In the genomic region with DNA sequence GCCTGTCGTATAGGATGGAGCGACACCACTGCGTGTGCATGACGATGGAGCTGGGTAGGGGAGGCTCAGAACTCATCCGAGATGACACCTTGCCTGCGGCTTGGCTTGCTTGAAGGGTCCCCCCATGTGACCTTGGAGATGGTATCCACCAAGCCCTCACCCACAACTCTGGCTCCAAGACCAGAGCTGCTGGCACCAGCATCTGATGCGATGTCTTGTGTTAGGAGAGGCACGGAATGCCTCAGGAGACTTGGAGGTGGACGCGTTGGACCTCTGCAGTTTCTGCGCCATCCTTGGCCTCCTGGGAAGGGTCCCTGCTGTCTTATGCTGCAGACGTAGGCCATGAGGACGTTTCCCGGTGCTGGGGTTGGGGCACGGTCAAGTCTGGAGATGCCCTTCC, we compare ENCODE assay signal across 16 cellular contexts. TPM values are rescaled to one million over a fixed set of nuclear protein-coding genes. Genes with fewer than 3 reads are reported as not detected.
DNase-seq lines count a peak whose midpoint lies in the region; ATAC-seq and TF ChIP-seq lines count a peak whose summit lies in the region.
"Had no signal": no experiment of that assay in that cellular context is flagged by ENCODE, and none has a peak within 500 bp of the region (broad histone marks: within the 10 kb centered on the region; RNA-seq: fewer than 3 reads in every experiment).

No MANE protein-coding gene starts in this region.

- H3K36me3 Mint-ChIP-seq in MCF 10A (ENCODE audit: insufficient read depth, unreplicated experiment) = peaks cover 42% of the 10 kb centered on the region
- H3K36me3 Mint-ChIP-seq in activated T-helper 17 cell treated with anti-CD3 and anti-CD28 coated beads, Interleukin-2, amount 50 U/mL, for 72 hours (ENCODE audit: low read depth) = peaks cover 75% of the 10 kb centered on the region
- peaks cover 43% of the 10 kb centered on the region for H3K36me3 Mint-ChIP-seq in GM23338 (ENCODE audit: low read depth)
- H3K36me3 Mint-ChIP-seq in T-helper 2 cell treated with Interferon-gamma antibody and Interleukin-4, amounts not matched to agents 5 μg/mL and 100 μg/mL, for 36 hours (ENCODE audit: low read depth) = peaks cover 37% of the 10 kb centered on the region

- CTCF ChIA-PET in MCF 10A (lab: Yijun Ruan, JAX) (interaction anchor here (0.8 kb wide), 1 partner anchor 21 kb away, joined by 5 read pairs; no protein-coding TSS in a partner anchor), mammary epithelial cell (lab: Charles Lee; ENCODE audit: low non-redundant PET) (no interaction called here), PC-9 (lab: Charles Lee) (no interaction called here)

- no peak for ATAC-seq in activated T-helper 17 cell treated with anti-CD3 and anti-CD28 coated beads, Interleukin-2, amount 50 U/mL, for 72 hours (replicated peaks)
- no peak for ATAC-seq in GM23338
- ATAC-seq: CD8-positive, alpha-beta T cell; HCT116 had no signal

- no peaks in the 10 kb centered on the region for H4K20me1 ChIP-seq in mammary epithelial cell (ENCODE audit: insufficient read depth, low read length)
- H4K20me1 ChIP-seq in osteoblast (ENCODE audit: insufficient read depth, low read length) = peaks cover 57% of the 10 kb centered on the region
- H4K20me1 ChIP-seq in GM23338 (replicated peaks; ENCODE audit: insufficient read depth) = peaks cover 30% of the 10 kb centered on the region
- peaks cover 17% of the 10 kb centered on the region for H4K20me1 ChIP-seq in PC-9 (ENCODE audit: insufficient read depth)

- H3K4me1 Mint-ChIP-seq in MCF 10A (ENCODE audit: insufficient read depth, unreplicated experiment) = peaks cover 9% of the 10 kb centered on the region
- peaks cover 35% of the 10 kb centered on the region for H3K4me1 Mint-ChIP-seq in activated T-helper 17 cell treated with anti-CD3 and anti-CD28 coated beads, Interleukin-2, amount 50 U/mL, for 72 hours
- H3K4me1 Mint-ChIP-seq in GM23338 = peaks cover 8% of the 10 kb centered on the region
- H3K4me1 Mint-ChIP-seq in T-helper 2 cell treated with Interferon-gamma antibody and Interleukin-4, amounts not matched to agents 5 μg/mL and 100 μg/mL, for 36 hours (ENCODE audit: low read depth) = peaks cover 33% of the 10 kb centered on the region

- no peak overlapping the region for H3K4me2 ChIP-seq in mammary epithelial cell (ENCODE audit: insufficient read depth, low read depth, low read length)
- H3K4me2 ChIP-seq in osteoblast (ENCODE audit: insufficient read depth, low read length) = no peak overlapping the region
- no peak overlapping the region for H3K4me2 ChIP-seq in GM23338
- H3K4me2 ChIP-seq in PC-9 = no peak overlapping the region
- H3K4me2 ChIP-seq: BLaER1 treated with 17β-estradiol and CSF1 and Interleukin-3, amounts not matched to agents 10 nM and 100 nM had no signal

- H3K9me3 Mint-ChIP-seq in MCF 10A (ENCODE audit: unreplicated experiment) = no peaks in the 10 kb centered on the region
- H3K9me3 Mint-ChIP-seq in activated T-helper 17 cell treated with anti-CD3 and anti-CD28 coated beads, Interleukin-2, amount 50 U/mL, for 72 hours = no peaks in the 10 kb centered on the region
- H3K9me3 Mint-ChIP-seq in GM23338 = no peaks in the 10 kb centered on the region
- no peaks in the 10 kb centered on the region for H3K9me3 Mint-ChIP-seq in T-helper 2 cell treated with Interferon-gamma antibody and Interleukin-4, amounts not matched to agents 5 μg/mL and 100 μg/mL, for 36 hours
- H3K9me3 Mint-ChIP-seq: CD8-positive, alpha-beta T cell had no signal

- H3K27ac ChIP-seq in mammary epithelial cell (ENCODE audit: insufficient read depth, low read depth, low read length) (no peak overlapping the region), osteoblast (ENCODE audit: low read depth, low read length) (no peak overlapping the region), GM23338 (ENCODE audit: low read depth) (no peak overlapping the region), PC-9 (no peak overlapping the region)
- H3K27ac ChIP-seq: BLaER1 treated with 17β-estradiol and CSF1 and Interleukin-3, amounts not matched to agents 10 nM and 100 nM had no signal

- no peak overlapping the region for H2AFZ ChIP-seq in mammary epithelial cell (ENCODE audit: low read depth, low read length)
- no peak overlapping the region for H2AFZ ChIP-seq in osteoblast (ENCODE audit: low read length)
- H2AFZ ChIP-seq in GM23338 = no peak overlapping the region
- no peak overlapping the region for H2AFZ ChIP-seq in PC-9

- POLR2A ChIA-PET in MCF 10A (lab: Yijun Ruan, JAX) (no interaction called here), PC-9 (lab: Charles Lee; ENCODE audit: unreplicated experiment) (no interaction called here)

- H3F3A ChIP-seq in GM23338 (replicated peaks; ENCODE audit: low read depth) = 0 out of 2 replicates have a peak, but pooled peaks cover 2% of the 10 kb centered on the region
- H3F3A ChIP-seq in PC-9 (ENCODE audit: insufficient read depth, low read depth) = peaks cover 9% of the 10 kb centered on the region

- H3K4me3 ChIP-seq in mammary epithelial cell (replicated peaks in 1 of 3; ENCODE audit: insufficient read depth in 1 of 3, low read depth in 2 of 3, low read length in 3 of 3) = no peak overlapping the region
- H3K4me3 ChIP-seq in osteoblast (ENCODE audit: insufficient read depth, low read length) = no peak overlapping the region
- H3K4me3 ChIP-seq in GM23338 = no peak overlapping the region
- H3K4me3 ChIP-seq in PC-9 = no peak overlapping the region
- H3K4me3 ChIP-seq: BLaER1 treated with 17β-estradiol and CSF1 and Interleukin-3, amounts not matched to agents 10 nM and 100 nM had no signal

- peaks cover 9% of the 10 kb centered on the region for H3K36me3 ChIP-seq in mammary epithelial cell (ENCODE audit: insufficient read depth, low read length)
- H3K36me3 ChIP-seq in osteoblast (ENCODE audit: insufficient read depth, low read length) = peaks cover 55% of the 10 kb centered on the region
- 0 out of 2 replicates have a peak, but pooled peaks cover 7% of the 10 kb centered on the region for H3K36me3 ChIP-seq in GM23338 (ENCODE audit: insufficient read depth)
- H3K36me3 ChIP-seq in PC-9 (ENCODE audit: low read depth) = peaks cover 16% of the 10 kb centered on the region; the same call in 1 of the 2 replicates

- in situ Hi-C loops in mammary epithelial cell (cut with MboI; ENCODE audit: low sequenced_read_pairs in 2 of 2) = loop anchor here in 1 of 2 donors (10.0 kb wide), 1 partner anchor 85 kb away; a partner anchor contains a TSS

- WGBS in mammary epithelial cell (ENCODE audit: low coverage, missing lambda C conversion rate) = 83% methylated on average over 8 of the region's 15 CpGs

- H3K27me3 Mint-ChIP-seq in MCF 10A (ENCODE audit: insufficient read depth, unreplicated experiment) = no peaks in the 10 kb centered on the region
- no peaks in the 10 kb centered on the region for H3K27me3 Mint-ChIP-seq in activated T-helper 17 cell treated with anti-CD3 and anti-CD28 coated beads, Interleukin-2, amount 50 U/mL, for 72 hours
- H3K27me3 Mint-ChIP-seq in GM23338 (ENCODE audit: insufficient read depth, low read depth, poor library complexity) = peaks cover 8% of the 10 kb centered on the region
- H3K27me3 Mint-ChIP-seq in T-helper 2 cell treated with Interferon-gamma antibody and Interleukin-4, amounts not matched to agents 5 μg/mL and 100 μg/mL, for 36 hours (ENCODE audit: low read depth) = no peaks in the 10 kb centered on the region

- BruUV-seq in MCF 10A (replicated peaks; lab: Mats Ljungman, UMichigan) (no TSS peak), mammary epithelial cell (replicated peaks; lab: Mats Ljungman, UMichigan) (no TSS peak), PC-9 (replicated peaks; lab: Mats Ljungman, UMichigan) (no TSS peak)

- H3K27me3 ChIP-seq in mammary epithelial cell (ENCODE audit: insufficient read depth, low read length) = no peaks in the 10 kb centered on the region
- H3K27me3 ChIP-seq in osteoblast (ENCODE audit: insufficient read depth, low read length) = no peaks in the 10 kb centered on the region
- H3K27me3 ChIP-seq in GM23338 (ENCODE audit: insufficient read depth) = no peaks in the 10 kb centered on the region
- H3K27me3 ChIP-seq in PC-9 (ENCODE audit: insufficient read depth, low read depth) = no peaks in the 10 kb centered on the region

- H3K27ac Mint-ChIP-seq in MCF 10A (ENCODE audit: low read depth, unreplicated experiment) = peak overlapping the region; percentile 35
- H3K27ac Mint-ChIP-seq in activated T-helper 17 cell treated with anti-CD3 and anti-CD28 coated beads, Interleukin-2, amount 50 U/mL, for 72 hours = peak overlapping the region; percentile 77
- no peak overlapping the region for H3K27ac Mint-ChIP-seq in GM23338
- H3K27ac Mint-ChIP-seq in T-helper 2 cell treated with Interferon-gamma antibody and Interleukin-4, amounts not matched to agents 5 μg/mL and 100 μg/mL, for 36 hours = no peak overlapping the region
- H3K27ac Mint-ChIP-seq: CD8-positive, alpha-beta T cell had no signal

- H3K4me1 ChIP-seq in mammary epithelial cell (ENCODE audit: insufficient read depth, low read length) (peaks cover 10% of the 10 kb centered on the region), osteoblast (ENCODE audit: insufficient read depth, low read length) (peaks cover 13% of the 10 kb centered on the region), GM23338 (ENCODE audit: insufficient read depth) (peaks cover 10% of the 10 kb centered on the region), PC-9 (replicated peaks; ENCODE audit: insufficient read depth) (peaks cover 9% of the 10 kb centered on the region; the same call in 1 of the 2 replicates)

- no peaks in the 10 kb centered on the region for H3K9me3 ChIP-seq in mammary epithelial cell (replicated peaks; ENCODE audit: insufficient read depth, low read length)
- H3K9me3 ChIP-seq in osteoblast (ENCODE audit: low read depth, low read length) = no peaks in the 10 kb centered on the region
- H3K9me3 ChIP-seq in PC-9 (ENCODE audit: insufficient read depth, low read depth) = no peaks in the 10 kb centered on the region
- H3K9me3 ChIP-seq: BLaER1 treated with 17β-estradiol and CSF1 and Interleukin-3, amounts not matched to agents 10 nM and 100 nM had no signal

- H3K4me3 Mint-ChIP-seq in MCF 10A (ENCODE audit: unreplicated experiment) (no peak overlapping the region), GM23338 (no peak overlapping the region)
- peak overlapping the region; percentile 11 for H3K4me3 Mint-ChIP-seq in activated T-helper 17 cell treated with anti-CD3 and anti-CD28 coated beads, Interleukin-2, amount 50 U/mL, for 72 hours
- H3K4me3 Mint-ChIP-seq in T-helper 2 cell treated with Interferon-gamma antibody and Interleukin-4, amounts not matched to agents 5 μg/mL and 100 μg/mL, for 36 hours = no peak overlapping the region
- H3K4me3 Mint-ChIP-seq: B cell; CD8-positive, alpha-beta T cell had no signal

- DNase-seq in MCF 10A (ENCODE audit: unreplicated experiment) (no peak), mammary epithelial cell (no peak), osteoblast (ENCODE audit: insufficient read length, low spot score, missing footprints) (peak; percentile 59), GM23338 (ENCODE audit: low spot score) (no peak), PC-9 (no peak)
- DNase-seq in T-helper 2 cell treated with Interferon-gamma antibody and Interleukin-4, amounts not matched to agents 5 μg/mL and 100 μg/mL, for 36 hours (ENCODE audit: low spot score) = no peak
- DNase-seq: CD8-positive, alpha-beta T cell; DMS 273 treated with DMSO at 0.1 percent for 48 hours; DMS53; GOT3; H7; IMR-90 had no signal

- no peaks in the 10 kb centered on the region for H3K9me2 ChIP-seq in GM23338 (ENCODE audit: insufficient read depth)
- H3K9me2 ChIP-seq in PC-9 (ENCODE audit: insufficient read depth) = no peaks in the 10 kb centered on the region

- H3K9ac ChIP-seq in mammary epithelial cell (ENCODE audit: insufficient read depth, low read length) = no peak overlapping the region
- H3K9ac ChIP-seq: BLaER1 treated with 17β-estradiol and CSF1 and Interleukin-3, amounts not matched to agents 10 nM and 100 nM had no signal

- H3K79me2 ChIP-seq in mammary epithelial cell (ENCODE audit: insufficient read depth, low read length) (peaks cover 96% of the 10 kb centered on the region), osteoblast (ENCODE audit: insufficient read depth, low read length) (peaks cover 99% of the 10 kb centered on the region), GM23338 (replicated peaks; ENCODE audit: insufficient read depth) (peaks cover 97% of the 10 kb centered on the region), PC-9 (ENCODE audit: low read depth) (peaks cover 41% of the 10 kb centered on the region)

- intact Hi-C loops in MCF 10A (cut with micrococcal nuclease) = no loop called here
- intact Hi-C loops in mammary epithelial cell (cut with micrococcal nuclease) = loop anchor here (10.0 kb wide), 2 partner anchors 55 to 245 kb away; a partner anchor contains a TSS
- intact Hi-C loops in PC-9 (cut with micrococcal nuclease; ENCODE audit: unreplicated experiment) = no loop called here

- dilution Hi-C loops in mammary epithelial cell (cut with HindIII; ENCODE audit: low sequenced_read_pairs) = no loop called here

- no peak for TF ChIP-seq CTCF in MCF 10A (IDR thresholded peaks at IDR 0.05; ENCODE audit: unreplicated experiment)
- TF ChIP-seq CTCF in mammary epithelial cell (conservative IDR thresholded peaks at IDR 0.05 in 1 of 2, IDR thresholded peaks at IDR 0.05 in 1 of 2; ENCODE audit: extremely low read depth in 1 of 2, insufficient read depth in 1 of 2, low read depth in 1 of 2, low read length in 2 of 2) = no peak
- no peak for TF ChIP-seq CTCF in osteoblast (IDR thresholded peaks at IDR 0.05; ENCODE audit: extremely low read depth, low read depth, low read length)
- TF ChIP-seq CTCF in GM23338 (conservative IDR thresholded peaks at IDR 0.05; ENCODE audit: low read depth in 2 of 2) = no peak
- TF ChIP-seq CTCF in PC-9 (conservative IDR thresholded peaks at IDR 0.05) = no peak

RNA-seq across cellular contexts. Expression of a gene that starts 7.8 kb away (rescaled TPM):
- total RNA-seq in MCF 10A (2022) = 21.8 and 26.3 TPM in 2 replicates
- total RNA-seq in mammary epithelial cell = 10 to 100 TPM in 1 of 2 donors, 1 to 10 TPM in 1; 8.7 to 16.7 TPM
- 7.2 TPM for polyA plus RNA-seq in mammary epithelial cell
- polyA minus RNA-seq in mammary epithelial cell = 16.3 TPM
- 10 to 100 TPM; 12.0 to 20.6 TPM for total RNA-seq in activated T-helper 17 cell treated with anti-CD3 and anti-CD28 coated beads, Interleukin-2, amount 50 U/mL, for 72 hours
- total RNA-seq in osteoblast = 9.7 and 11.2 TPM in 2 replicates
- total RNA-seq in GM23338 (2014; rRNA removed; shearing (Covaris generic)) = 16.7 and 17.9 TPM in 2 replicates
- 3.4 TPM in 2 replicates for polyA plus RNA-seq in GM23338 (2016; fragmentation: Nextera tagmentation; extraction: Ambion mirVana)
- 19.3 and 22.7 TPM in 2 replicates for total RNA-seq in PC-9 (2021)

RNA-seq across cellular contexts. Expression of a gene that starts 8.1 kb away (rescaled TPM):
- 18.6 and 19.7 TPM in 2 replicates for total RNA-seq in MCF 10A (2022)
- 10 to 100 TPM; 16.6 to 22.0 TPM for total RNA-seq in mammary epithelial cell
- 4.7 TPM for polyA plus RNA-seq in mammary epithelial cell
- polyA minus RNA-seq in mammary epithelial cell = 7.3 TPM
- total RNA-seq in activated T-helper 17 cell treated with anti-CD3 and anti-CD28 coated beads, Interleukin-2, amount 50 U/mL, for 72 hours = 10 to 100 TPM; 11.9 to 19.9 TPM
- total RNA-seq in osteoblast = 37.1 and 38.0 TPM in 2 replicates
- total RNA-seq in GM23338 (2014; rRNA removed; shearing (Covaris generic)) = 15.0 and 28.7 TPM in 2 replicates
- polyA plus RNA-seq in GM23338 (2016; fragmentation: Nextera tagmentation; extraction: Ambion mirVana) = 3.8 and 4.8 TPM in 2 replicates
- 43.8 and 47.6 TPM in 2 replicates for total RNA-seq in PC-9 (2021)

RNA-seq across cellular contexts. Expression of a gene that starts 58.1 kb away (rescaled TPM):
- 111 and 131 TPM in 2 replicates for total RNA-seq in MCF 10A (2022)
- 100 to 1,000 TPM in 1 of 2 donors, 10 to 100 TPM in 1; 53.0 to 117 TPM for total RNA-seq in mammary epithelial cell
- 104 TPM for polyA plus RNA-seq in mammary epithelial cell
- 177 TPM for polyA minus RNA-seq in mammary epithelial cell
- total RNA-seq in activated T-helper 17 cell treated with anti-CD3 and anti-CD28 coated beads, Interleukin-2, amount 50 U/mL, for 72 hours = 10 to 100 TPM; 55.9 to 85.1 TPM
- total RNA-seq in osteoblast = 22.8 and 26.2 TPM in 2 replicates
- total RNA-seq in GM23338 (2014; rRNA removed; shearing (Covaris generic)) = 139 and 140 TPM in 2 replicates
- polyA plus RNA-seq in GM23338 (2016; fragmentation: Nextera tagmentation; extraction: Ambion mirVana) = 43.8 and 47.1 TPM in 2 replicates
- total RNA-seq in PC-9 (2021) = 199 and 244 TPM in 2 replicates

Comparison
In these comparisons a context has a peak if more than half of its experiments do, and no peak if none do; other contexts are left out.
1. H3K27ac Mint-ChIP-seq: peak in MCF 10A (single experiment) and activated T-helper 17 cell treated with anti-CD3 and anti-CD28 coated beads, Interleukin-2, amount 50 U/mL, for 72 hours (single experiment); none in GM23338 (single experiment) and T-helper 2 cell treated with Interferon-gamma antibody and Interleukin-4, amounts not matched to agents 5 μg/mL and 100 μg/mL, for 36 hours (single experiment).